In the genomic region with DNA sequence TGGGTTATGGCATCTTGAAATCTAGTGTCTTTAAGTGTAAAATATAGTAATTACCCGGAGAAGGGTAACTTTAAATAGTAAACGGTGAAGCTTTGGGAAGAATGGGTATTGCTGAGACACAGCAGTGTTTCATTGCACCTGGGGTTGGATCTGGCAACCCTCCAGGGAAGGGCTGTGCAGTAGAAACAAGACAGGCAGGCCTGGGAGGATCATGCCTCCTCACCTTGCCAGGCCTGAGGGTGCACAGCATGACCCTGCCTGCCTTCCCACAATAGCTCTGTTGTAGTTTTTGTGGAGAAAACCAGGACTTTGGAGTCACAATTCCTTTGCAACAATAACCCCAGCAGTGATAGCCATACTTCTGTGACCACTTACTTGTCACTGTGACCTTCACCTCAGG, we compare ENCODE assay signal across 14 cellular contexts.
DNase-seq lines count a peak whose midpoint lies in the region; TF ChIP-seq lines count a peak whose summit lies in the region.
"Had no signal": no experiment of that assay in that cellular context is flagged by ENCODE, and none has a peak within 500 bp of the region (broad histone marks: within the 10 kb centered on the region; RNA-seq: fewer than 3 reads in every experiment).

No MANE protein-coding gene starts in this region.

- intact Hi-C loops in breast epithelium (cut with DNase I; ENCODE audit: low total_unique reads), result no loop called here

- no peaks in the 10 kb centered on the region for H3K27me3 ChIP-seq in breast epithelium
- H3K27me3 ChIP-seq in MG63, result no peaks in the 10 kb centered on the region
- H3K27me3 ChIP-seq: cardiac muscle cell, heart left ventricle had no signal

- DNase-seq in ELF-1 (ENCODE audit: low read depth, low spot score) (peak; percentile 52), LNCaP clone FGC (ENCODE audit: low read depth) (peak; percentile 48), breast epithelium (ENCODE audit: low spot score in 2 of 2) (peak; percentile 64 to 65), myocyte (ENCODE audit: low read depth) (peak; percentile 5), MG63 (no peak), CD1c-positive myeloid dendritic cell (ENCODE audit: extremely low spot score) (no peak)
- DNase-seq in stimulated activated CD4-positive, alpha-beta T cell treated with anti-CD3 and anti-CD28 coated beads, Interleukin-4, amount 100 ng/mL, for 24 hours, result no peak
- DNase-seq: NCI-H1694 treated with DMSO at 0.1 percent for 48 hours, NCI-H82, SK-N-SH, T1000 had no signal

- no peak for TF ChIP-seq POLR2A in breast epithelium (IDR thresholded peaks at IDR 0.05)

- TF ChIP-seq CTCF in LNCaP clone FGC (IDR thresholded peaks at IDR 0.05; ENCODE audit: control insufficient read depth, extremely low read depth, insufficient read depth) (no peak), breast epithelium (IDR thresholded peaks at IDR 0.05) (no peak)

- H3K4me1 ChIP-seq in breast epithelium, result no peaks in the 10 kb centered on the region

- H3K36me3 ChIP-seq in breast epithelium, result no peaks in the 10 kb centered on the region
- peaks cover 18% of the 10 kb centered on the region for H3K36me3 ChIP-seq in MG63

- H3K9me3 ChIP-seq in breast epithelium, result no peaks in the 10 kb centered on the region
- no peaks in the 10 kb centered on the region for H3K9me3 ChIP-seq in MG63
- H3K9me3 ChIP-seq: heart left ventricle, SK-N-SH had no signal

- no peak overlapping the region for H3K4me3 ChIP-seq in LNCaP clone FGC (ENCODE audit: low read depth, low read length)
- no peak overlapping the region for H3K4me3 ChIP-seq in breast epithelium
- no peak overlapping the region for H3K4me3 ChIP-seq in MG63
- H3K4me3 ChIP-seq: cardiac muscle cell, heart left ventricle, smooth muscle cell had no signal

- peak overlapping the region in 1 of 2 donors; percentile 9 for H3K27ac ChIP-seq in breast epithelium
- H3K27ac ChIP-seq: cardiac muscle cell, heart left ventricle had no signal

Comparison
In these comparisons a context has a peak if more than half of its experiments do, and no peak if none do; other contexts are left out.
1. DNase-seq: peak in ELF-1 (single experiment), LNCaP clone FGC (single experiment), breast epithelium (2 of 2) and myocyte (single experiment); none in MG63 (single experiment), CD1c-positive myeloid dendritic cell (single experiment) and stimulated activated CD4-positive, alpha-beta T cell treated with anti-CD3 and anti-CD28 coated beads, Interleukin-4, amount 100 ng/mL, for 24 hours (single experiment).